ENCODE assay signal across 13 cellular contexts in genomic region chr7:117014099-117014656, GRCh38.
DNase-seq lines count a peak whose midpoint lies in the region; ATAC-seq, FAIRE-seq and TF ChIP-seq lines count a peak whose summit lies in the region.
"Had no signal": no experiment of that assay in that cellular context is flagged by ENCODE, and none has a peak within 500 bp of the region (broad histone marks: within the 10 kb centered on the region; RNA-seq: fewer than 3 reads in every experiment).

No MANE protein-coding gene starts in this region.

- H3K4me3 ChIP-seq in OCI-LY3 (ENCODE audit: low read length), result peak overlapping the region; percentile 76
- no peak overlapping the region for H3K4me3 ChIP-seq in endothelial cell of umbilical vein (replicated peaks in 1 of 3; ENCODE audit: insufficient read depth in 1 of 3, low read depth in 1 of 3, low read length in 3 of 3)
- peak overlapping the region; percentile 34 for H3K4me3 ChIP-seq in smooth muscle cell
- no peak overlapping the region for H3K4me3 ChIP-seq in CD4-positive, alpha-beta memory T cell (ENCODE audit: low read length in 2 of 2)
- H3K4me3 ChIP-seq: neural progenitor cell had no signal

- TF ChIP-seq POLR2A in endothelial cell of umbilical vein (IDR thresholded peaks at IDR 0.05; ENCODE audit: low read depth, low read length), result no peak

- peak overlapping the region; percentile 79 for H3K9ac ChIP-seq in OCI-LY3 (ENCODE audit: low read length)
- H3K9ac ChIP-seq in endothelial cell of umbilical vein (replicated peaks; ENCODE audit: extremely low read depth, insufficient read depth, low read length), result no peak overlapping the region
- no peak overlapping the region for H3K9ac ChIP-seq in smooth muscle cell (ENCODE audit: low read depth)
- H3K9ac ChIP-seq: neural progenitor cell had no signal

- no TSS peak for BruUV-seq in endothelial cell of umbilical vein (replicated peaks; lab: Mats Ljungman, UMichigan)

- no peaks in the 10 kb centered on the region for H3K9me3 Mint-ChIP-seq in activated T-cell treated with anti-CD3 and anti-CD28 coated beads, Interleukin-2, amount 50 U/mL, for 72 hours
- no peaks in the 10 kb centered on the region for H3K9me3 Mint-ChIP-seq in CD4-positive, alpha-beta memory T cell
- no peaks in the 10 kb centered on the region for H3K9me3 Mint-ChIP-seq in HFFc6
- H3K9me3 Mint-ChIP-seq: neural progenitor cell had no signal

- H3K79me2 ChIP-seq in OCI-LY3 (ENCODE audit: low read length), result peaks cover 84% of the 10 kb centered on the region
- peaks cover 3% of the 10 kb centered on the region for H3K79me2 ChIP-seq in endothelial cell of umbilical vein (ENCODE audit: control insufficient read depth, insufficient read depth, low read length)
- peaks cover 57% of the 10 kb centered on the region for H3K79me2 ChIP-seq in smooth muscle cell (ENCODE audit: low read depth)

- H3K36me3 ChIP-seq in OCI-LY3 (replicated peaks; ENCODE audit: low read depth, low read length) (peaks cover 15% of the 10 kb centered on the region), endothelial cell of umbilical vein (ENCODE audit: control insufficient read depth in 2 of 2, extremely low read depth in 1 of 2, insufficient read depth in 2 of 2, low read length in 2 of 2) (no peaks in the 10 kb centered on the region), smooth muscle cell (ENCODE audit: low read depth) (no peaks in the 10 kb centered on the region)
- no peaks in the 10 kb centered on the region for H3K36me3 ChIP-seq in CD4-positive, alpha-beta memory T cell (ENCODE audit: insufficient read depth, low read length)
- H3K36me3 ChIP-seq: neural progenitor cell had no signal

- no peak for ATAC-seq in activated T-cell treated with anti-CD3 and anti-CD28 coated beads, Interleukin-2, amount 50 U/mL, for 72 hours (replicated peaks in 1 of 2)

- H3K27me3 ChIP-seq in OCI-LY3 (ENCODE audit: low read depth, low read length) (no peaks in the 10 kb centered on the region), endothelial cell of umbilical vein (ENCODE audit: control insufficient read depth in 2 of 2, insufficient read depth in 2 of 2, low read length in 2 of 2) (no peaks in the 10 kb centered on the region), smooth muscle cell (ENCODE audit: low read depth) (no peaks in the 10 kb centered on the region)
- H3K27me3 ChIP-seq in CD4-positive, alpha-beta memory T cell (ENCODE audit: insufficient read depth, low read length), result no peaks in the 10 kb centered on the region
- H3K27me3 ChIP-seq: neural progenitor cell had no signal

- no peaks in the 10 kb centered on the region for H3K9me3 ChIP-seq in OCI-LY3 (ENCODE audit: insufficient read depth, low read length)
- no peaks in the 10 kb centered on the region for H3K9me3 ChIP-seq in endothelial cell of umbilical vein (replicated peaks; ENCODE audit: control insufficient read depth, insufficient read depth, low read length)
- no peaks in the 10 kb centered on the region for H3K9me3 ChIP-seq in smooth muscle cell (replicated peaks; ENCODE audit: low read depth)
- no peaks in the 10 kb centered on the region for H3K9me3 ChIP-seq in CD4-positive, alpha-beta memory T cell (ENCODE audit: control insufficient read depth in 1 of 2, low read length in 2 of 2)

- CTCF ChIA-PET in endothelial cell of umbilical vein (lab: Charles Lee), result interaction anchor here (1.0 to 9.0 kb wide), 4 partner anchors 10 to 113 kb away, joined by 3 to 141 read pairs (median 12); no protein-coding TSS in a partner anchor
- CTCF ChIA-PET in CD4-positive, alpha-beta memory T cell (lab: Charles Lee; ENCODE audit: partially characterized antibody), result interaction anchor here (9.5 kb wide), 1 partner anchor 26 kb away, joined by 130 read pairs; no protein-coding TSS in a partner anchor

- FAIRE-seq in endothelial cell of umbilical vein (lab: Jason Lieb, UNC), result no peak

- DNase-seq in activated T-cell treated with anti-CD3 and anti-CD28 coated beads, Interleukin-2, amount 50 U/mL, for 72 hours, result no peak
- DNase-seq in activated T-cell treated with anti-CD3 and anti-CD28 coated beads, Interleukin-2, amount 50 U/mL, for 48 hours, result no peak
- DNase-seq in endothelial cell of umbilical vein (ENCODE audit: low read depth, low spot score) (no peak), smooth muscle cell (lab: John Stamatoyannopoulos, UW; ENCODE audit: unreplicated experiment) (no peak), AG08395 (ENCODE audit: low spot score) (no peak), HFFc6 (no peak)
- no peak for DNase-seq in CD4-positive, alpha-beta memory T cell
- DNase-seq: activated CD8-positive, alpha-beta memory T cell treated with anti-CD3 and anti-CD28 coated beads for 24 hours; DMS53; NCI-H1105 treated with DMSO at 0.1 percent for 48 hours; NCI-H510A treated with DMSO at 0.1 percent for 48 hours had no signal

- peaks cover 74% of the 10 kb centered on the region for H3K4me1 Mint-ChIP-seq in activated T-cell treated with anti-CD3 and anti-CD28 coated beads, Interleukin-2, amount 50 U/mL, for 72 hours (ENCODE audit: low read depth)
- H3K4me1 Mint-ChIP-seq in CD4-positive, alpha-beta memory T cell, result peaks cover 36 to 50% (median 45%) of the 10 kb centered on the region in 4 donors
- H3K4me1 Mint-ChIP-seq in HFFc6 (ENCODE audit: low read depth), result peaks cover 20% of the 10 kb centered on the region

- H3K4me2 ChIP-seq in OCI-LY3 (ENCODE audit: low read length) (peak overlapping the region; percentile 78), endothelial cell of umbilical vein (ENCODE audit: insufficient read depth, low read length) (peak overlapping the region; percentile 8), smooth muscle cell (peak overlapping the region; percentile 83)
- H3K4me2 ChIP-seq: neural progenitor cell had no signal

- peaks cover 19% of the 10 kb centered on the region for H4K20me1 ChIP-seq in OCI-LY3 (ENCODE audit: insufficient read depth, low read length)
- no peaks in the 10 kb centered on the region for H4K20me1 ChIP-seq in endothelial cell of umbilical vein (replicated peaks; ENCODE audit: control insufficient read depth, extremely low read depth, insufficient read depth, low read length)
- peaks cover 10% of the 10 kb centered on the region for H4K20me1 ChIP-seq in smooth muscle cell (ENCODE audit: low read depth)

- TF ChIP-seq CTCF in OCI-LY3 (IDR thresholded peaks at IDR 0.05; ENCODE audit: low read depth, low read length), result no peak
- no peak for TF ChIP-seq CTCF in endothelial cell of umbilical vein (IDR thresholded peaks at IDR 0.05; ENCODE audit: extremely low read depth in 1 of 2, insufficient read depth in 1 of 2, low read depth in 1 of 2, low read length in 2 of 2)
- TF ChIP-seq CTCF in smooth muscle cell (IDR thresholded peaks at IDR 0.05; ENCODE audit: borderline replicate concordance, insufficient read depth, poor library complexity, severe bottlenecking), result no peak
- no peak for TF ChIP-seq CTCF in HFFc6 (IDR thresholded peaks at IDR 0.05)

- H3F3A ChIP-seq in smooth muscle cell (ENCODE audit: low read depth), result peaks cover 11% of the 10 kb centered on the region

- peak overlapping the region; percentile 69 for H3K27ac ChIP-seq in OCI-LY3 (ENCODE audit: low read length)
- no peak overlapping the region for H3K27ac ChIP-seq in endothelial cell of umbilical vein (ENCODE audit: insufficient read depth, low read depth, low read length)
- peak overlapping the region; percentile 72 for H3K27ac ChIP-seq in smooth muscle cell (ENCODE audit: low read depth)
- H3K27ac ChIP-seq in CD4-positive, alpha-beta memory T cell (ENCODE audit: low read depth, low read length), result no peak overlapping the region
- H3K27ac ChIP-seq: neural progenitor cell had no signal

- H2AFZ ChIP-seq in OCI-LY3 (ENCODE audit: low read depth, low read length), result no peak overlapping the region
- H2AFZ ChIP-seq in endothelial cell of umbilical vein (ENCODE audit: low read depth, low read length), result no peak overlapping the region
- no peak overlapping the region for H2AFZ ChIP-seq in smooth muscle cell (ENCODE audit: low read depth)
- H2AFZ ChIP-seq: neural progenitor cell had no signal

- intact Hi-C loops in endothelial cell of umbilical vein (cut with micrococcal nuclease), result no loop called here
- intact Hi-C loops in CD4-positive, alpha-beta memory T cell (cut with micrococcal nuclease), result no loop called here

- dilution Hi-C loops in endothelial cell of umbilical vein (cut with MboI; ENCODE audit: extremely low pct_ligation_motif_present, low sequenced_read_pairs), result no loop called here

- no peaks in the 10 kb centered on the region for H3K9me1 ChIP-seq in endothelial cell of umbilical vein (replicated peaks; ENCODE audit: control insufficient read depth, extremely low read depth, insufficient read depth, low read length)

- 79% methylated on average over 2 of the region's 2 CpGs for WGBS in smooth muscle cell (ENCODE audit: low lambda C conversion rate)

- H3K27ac Mint-ChIP-seq in activated T-cell treated with anti-CD3 and anti-CD28 coated beads, Interleukin-2, amount 50 U/mL, for 72 hours, result no peak overlapping the region
- H3K27ac Mint-ChIP-seq in CD4-positive, alpha-beta memory T cell, result no peak overlapping the region
- H3K27ac Mint-ChIP-seq in HFFc6, result no peak overlapping the region
- H3K27ac Mint-ChIP-seq: neural progenitor cell had no signal

- peak overlapping the region; percentile 13 to 16 for H3K4me3 Mint-ChIP-seq in activated T-cell treated with anti-CD3 and anti-CD28 coated beads, Interleukin-2, amount 50 U/mL, for 72 hours
- H3K4me3 Mint-ChIP-seq in CD4-positive, alpha-beta memory T cell, result peak overlapping the region in 1 of 8 donors; percentile 9
- no peak overlapping the region for H3K4me3 Mint-ChIP-seq in HFFc6
- H3K4me3 Mint-ChIP-seq: neural progenitor cell had no signal

- H3K4me1 ChIP-seq in OCI-LY3 (ENCODE audit: low read length), result peaks cover 69% of the 10 kb centered on the region
- peaks cover 5% of the 10 kb centered on the region for H3K4me1 ChIP-seq in endothelial cell of umbilical vein (ENCODE audit: control insufficient read depth, extremely low read depth, insufficient read depth, low read length)
- peaks cover 11% of the 10 kb centered on the region for H3K4me1 ChIP-seq in smooth muscle cell (ENCODE audit: low read depth)
- peaks cover 35% of the 10 kb centered on the region for H3K4me1 ChIP-seq in CD4-positive, alpha-beta memory T cell (ENCODE audit: insufficient read depth, low read length)
- H3K4me1 ChIP-seq: neural progenitor cell had no signal

- POLR2A ChIA-PET in endothelial cell of umbilical vein (lab: Charles Lee), result no interaction called here
- POLR2A ChIA-PET in CD4-positive, alpha-beta memory T cell (lab: Charles Lee; ENCODE audit: partially characterized antibody), result no interaction called here

- H3K36me3 Mint-ChIP-seq in activated T-cell treated with anti-CD3 and anti-CD28 coated beads, Interleukin-2, amount 50 U/mL, for 72 hours (ENCODE audit: insufficient read depth in 2 of 2), result no peaks in the 10 kb centered on the region
- H3K36me3 Mint-ChIP-seq in CD4-positive, alpha-beta memory T cell, result no peaks in the 10 kb centered on the region
- no peaks in the 10 kb centered on the region for H3K36me3 Mint-ChIP-seq in HFFc6 (ENCODE audit: low read depth)
- H3K36me3 Mint-ChIP-seq: neural progenitor cell had no signal

- H3K27me3 Mint-ChIP-seq in activated T-cell treated with anti-CD3 and anti-CD28 coated beads, Interleukin-2, amount 50 U/mL, for 72 hours (ENCODE audit: low read depth), result peaks cover 6% of the 10 kb centered on the region
- peaks cover 0 to 2% of the 10 kb centered on the region in 2 donors for H3K27me3 Mint-ChIP-seq in CD4-positive, alpha-beta memory T cell
- no peaks in the 10 kb centered on the region for H3K27me3 Mint-ChIP-seq in HFFc6 (ENCODE audit: insufficient read depth)

Comparison
In these comparisons a context has a peak if more than half of its experiments do, and no peak if none do; other contexts are left out.
1. H3K27ac ChIP-seq: peak in OCI-LY3 (single experiment) and smooth muscle cell (single experiment); none in endothelial cell of umbilical vein (single experiment) and CD4-positive, alpha-beta memory T cell (single experiment).
2. H3K4me2 ChIP-seq: peak in every context shown above with its lines; median percentile 83 in smooth muscle cell; 78 in OCI-LY3; 8 in endothelial cell of umbilical vein.
3. H3K4me3 ChIP-seq: peak in OCI-LY3 (single experiment) and smooth muscle cell (single experiment); none in endothelial cell of umbilical vein (0 of 3) and CD4-positive, alpha-beta memory T cell (0 of 2).